ENCODE assay signal across 15 cellular contexts in genomic region chr3:31952205-31952604, GRCh38. TPM values are rescaled to one million over a fixed set of nuclear protein-coding genes. Genes with fewer than 3 reads are reported as not detected.
DNase-seq lines count a peak whose midpoint lies in the region; ATAC-seq, FAIRE-seq and TF ChIP-seq lines count a peak whose summit lies in the region.
"Had no signal": no experiment of that assay in that cellular context is flagged by ENCODE, and none has a peak within 500 bp of the region (broad histone marks: within the 10 kb centered on the region; RNA-seq: fewer than 3 reads in every experiment).

No MANE protein-coding gene starts in this region.

- peaks cover 8% of the 10 kb centered on the region for H3K4me1 ChIP-seq in GM12878 (ENCODE audit: control insufficient read depth, insufficient read depth, low read length)
- peaks cover 0 to 9% (median under 1%) of the 10 kb centered on the region in 4 donors for H3K4me1 ChIP-seq in tibial artery
- H3K4me1 ChIP-seq: HAP-1, upper lobe of right lung had no signal

- no peak for DNase-seq in GM12878 (ENCODE audit: low read depth, low spot score)
- DNase-seq in stimulated activated CD4-positive, alpha-beta T cell treated with anti-CD3 and anti-CD28 coated beads, Interleukin-2, amount 100 ng/mL, for 24 hours, result no peak
- no peak for DNase-seq in SKM-1 treated with dmso at 0.1 percent for 144 hours (lab: John Stamatoyannopoulos, UW; ENCODE audit: unreplicated experiment)
- DNase-seq in DMS79 (lab: John Stamatoyannopoulos, UW), result no peak
- DNase-seq in tibial artery, result no peak
- DNase-seq: activated CD4-positive, alpha-beta T cell treated with anti-CD3 and anti-CD28 coated beads, Interleukin-2, amount 50 U/mL, for 1 hour; effector CD8-positive, alpha-beta T cell; MV-4-11; stimulated activated CD4-positive, alpha-beta T cell treated with anti-CD3 and anti-CD28 coated beads, Interleukin-2, amount 100 ng/mL, for 48 hours; upper lobe of right lung had no signal

- H3K4me3 ChIP-seq in GM12878 (no peak overlapping the region), tibial artery (no peak overlapping the region)
- H3K4me3 ChIP-seq: HAP-1, upper lobe of right lung had no signal

- TF ChIP-seq CTCF in GM12878 (IDR thresholded peaks at IDR 0.05 in 2 of 3, conservative IDR thresholded peaks at IDR 0.05 in 1 of 3; ENCODE audit: control insufficient read depth in 2 of 3, extremely low read depth in 1 of 3, insufficient read depth in 1 of 3, low read depth in 3 of 3, low read length in 3 of 3), result no peak
- TF ChIP-seq CTCF in tibial artery (IDR thresholded peaks at IDR 0.05), result no peak

- H3K36me3 ChIP-seq in GM12878 (ENCODE audit: control insufficient read depth in 2 of 2, insufficient read depth in 2 of 2, low read length in 1 of 2) (no peaks in the 10 kb centered on the region), tibial artery (peaks cover 0 to 3% (median 0%) of the 10 kb centered on the region in 3 donors)
- H3K36me3 ChIP-seq: HAP-1, upper lobe of right lung had no signal

- in situ Hi-C loops in GM12878 (cut with MboI), result no loop called here

- POLR2A ChIA-PET in GM12878 (lab: Charles Lee), result no interaction called here

- H4K20me1 ChIP-seq in GM12878 (ENCODE audit: control insufficient read depth, insufficient read depth), result no peaks in the 10 kb centered on the region; the same call in 1 of the 2 replicates

- H3K4me2 ChIP-seq in GM12878 (ENCODE audit: control insufficient read depth, insufficient read depth), result peak overlapping the region; percentile 13; the same call in 1 of the 2 replicates

- no peak for TF ChIP-seq RAD21 in GM12878 (IDR thresholded peaks at IDR 0.05; ENCODE audit: insufficient read depth, low read depth, low read length)

- ATAC-seq in GM18520 (IDR thresholded peaks at IDR 0.05; ENCODE audit: unreplicated experiment) (peak; percentile 62), GM21447 (IDR thresholded peaks at IDR 0.05; ENCODE audit: unreplicated experiment) (peak; percentile 85), HG03097 (IDR thresholded peaks at IDR 0.05; ENCODE audit: low FRiP score, unreplicated experiment) (peak; percentile 80), GM12878 (peak; percentile 74)
- ATAC-seq: upper lobe of right lung had no signal

- H3K27me3 ChIP-seq in GM12878 (replicated peaks in 1 of 2; ENCODE audit: control insufficient read depth in 2 of 2, insufficient read depth in 2 of 2, low read length in 1 of 2) (peaks cover 0 to 5% of the 10 kb centered on the region in 2 experiments; a peak in 2 of 4 replicates), tibial artery (no peaks in the 10 kb centered on the region)
- H3K27me3 ChIP-seq: upper lobe of right lung had no signal

- FAIRE-seq in GM12878 (lab: Jason Lieb, UNC), result no peak

- peaks cover 5% of the 10 kb centered on the region; the same call in 2 of the 3 replicates for H3K9me3 ChIP-seq in GM12878 (replicated peaks; ENCODE audit: control insufficient read depth, insufficient read depth, low read length)
- H3K9me3 ChIP-seq in tibial artery, result peaks cover 0 to 12% (median 9%) of the 10 kb centered on the region in 3 donors
- H3K9me3 ChIP-seq: upper lobe of right lung had no signal

- H3K27ac ChIP-seq in GM12878 (ENCODE audit: control insufficient read depth, insufficient read depth) (no peak overlapping the region), tibial artery (no peak overlapping the region)
- H3K27ac ChIP-seq: RWPE1, upper lobe of right lung had no signal

- no peak overlapping the region for H3K9ac ChIP-seq in GM12878 (ENCODE audit: control insufficient read depth, insufficient read depth, low read length)

- H3K79me2 ChIP-seq in GM12878 (ENCODE audit: control insufficient read depth, insufficient read depth, low read length), result no peaks in the 10 kb centered on the region

- WGBS in GM12878 (ENCODE audit: insufficient coverage, insufficient replicate concordance, low lambda C conversion rate, missing lambda C conversion rate), result 3% methylated on average over 4 of the region's 4 CpGs

- H2AFZ ChIP-seq in GM12878 (ENCODE audit: control insufficient read depth, low read depth, low read length), result no peak overlapping the region

- RAD21 ChIA-PET in GM12878 (lab: Charles Lee; ENCODE audit: unreplicated experiment), result interaction anchor here (0.8 kb wide), 1 partner anchor 9 kb away, joined by 3 read pairs; no protein-coding TSS in a partner anchor

- SMC1A ChIA-PET in GM12878 (lab: Charles Lee; ENCODE audit: uncharacterized antibody, unreplicated experiment), result interaction anchor here (1.4 to 1.5 kb wide), 2 partner anchors 9 to 79 kb away, joined by 3 to 6 read pairs; no protein-coding TSS in a partner anchor

- intact Hi-C loops in GM12878 (cut with micrococcal nuclease; ENCODE audit: unreplicated experiment) (no loop called here), tibial artery (cut with DNase I; ENCODE audit: low total_unique reads) (no loop called here)

- no TSS peak for BruUV-seq in GM12878 (replicated peaks; lab: Mats Ljungman, UMichigan)

- CTCF ChIA-PET in GM12878 (lab: Yijun Ruan, JAX), result no interaction called here

- no peak for TF ChIP-seq EP300 in GM12878 (IDR thresholded peaks at IDR 0.05; ENCODE audit: borderline replicate concordance in 1 of 2, control insufficient read depth in 1 of 2, low read depth in 2 of 2, low read length in 2 of 2)

- no peak for TF ChIP-seq POLR2A in GM12878 (IDR thresholded peaks at IDR 0.05; ENCODE audit: low read depth, low read length)

TF ChIP-seq in GM12878, 131 proteins besides CTCF, POLR2A, EP300 and RAD21 (continues in another document):
- TF ChIP-seq MEF2B (IDR thresholded peaks at IDR 0.05; ENCODE audit: partially characterized antibody, poor library complexity, severe bottlenecking) (no peak), KDM1A (IDR thresholded peaks at IDR 0.05; ENCODE audit: borderline replicate concordance) (no peak), SPI1 (IDR thresholded peaks at IDR 0.05; ENCODE audit: borderline replicate concordance, insufficient read depth, low read depth, low read length) (peak; percentile 81; the same call in 1 of the 2 replicates), IRF4 (IDR thresholded peaks at IDR 0.05; ENCODE audit: low read depth, low read length) (0 out of 2 replicates have a peak, but pooled peaks have one; percentile 11), IKZF2 (IDR thresholded peaks at IDR 0.05) (peak in 1 of 2 experiments; percentile 26; a peak in 1 of 4 replicates), HDAC2 (IDR thresholded peaks at IDR 0.05) (no peak), NFIC (IDR thresholded peaks at IDR 0.05; ENCODE audit: low read depth, low read length) (peak; percentile 20; the same call in 1 of the 2 replicates), PAX5 (IDR thresholded peaks at IDR 0.05; ENCODE audit: borderline replicate concordance, low read depth, low read length) (peak; percentile 90; the same call in 1 of the 2 replicates), RUNX3 (IDR thresholded peaks at IDR 0.05; ENCODE audit: low read length) (peak; percentile 39; the same call in 1 of the 2 replicates), KAT2A (conservative IDR thresholded peaks at IDR 0.05; ENCODE audit: control insufficient read depth, low read depth, low read length) (no peak), ATF2 (IDR thresholded peaks at IDR 0.05; ENCODE audit: low read length) (peak; percentile 52; the same call in 1 of the 2 replicates)

RNA-seq across cellular contexts. Expression of gene OSBPL10, which starts 28.9 kb away (rescaled TPM):
- total RNA-seq in GM12878 (2013; cell fraction: nucleolus; rRNA removed), result not detected in 2 replicates
- total RNA-seq in GM12878 (2014; rRNA removed) (not detected in 2 replicates), GM12878 (2014; rRNA removed; fragmentation: Illumina TruSeq; extraction: Trizol) (not detected in 2 replicates), GM12878 (2021) (0.03 and 0.24 TPM in 2 replicates)
- polyA plus RNA-seq in GM12878 (2011; ENCODE audit: low read depth), result 0.22 TPM
- polyA plus RNA-seq in GM12878 (2011; rRNA removed) (not detected in 2 replicates), GM12878 (2014; fragmentation: Illumina TruSeq; extraction: Trizol) (not detected in 2 replicates), GM12878 (2014; fragmentation: Nextera tagmentation; extraction: Ambion mirVana) (under 1 TPM; 0.03 to 0.15 TPM), GM12878 (2014; rRNA removed) (0.03 TPM in 1 of 2 replicates, not detected in the other), GM12878 (2016; fragmentation: Nextera tagmentation; extraction: Ambion mirVana) (under 1 TPM; 0.09 to 0.25 TPM)
- polyA plus RNA-seq in GM12878 (2011; cell fraction: cytosol; rRNA removed), result not detected in 2 replicates
- polyA plus RNA-seq in GM12878 (2011; cell fraction: nucleus; rRNA removed), result not detected in 2 replicates
- 0.10 and 0.35 TPM in 2 replicates for polyA plus RNA-seq in GM12878 (2012)
- polyA minus RNA-seq in GM12878 (2011; rRNA and poly(A)+ RNA removed), result not detected in 2 replicates
- polyA minus RNA-seq in GM12878 (2011; cell fraction: cytosol; rRNA and poly(A)+ RNA removed), result 1.9 TPM in 1 of 2 replicates, not detected in the other
- 0.96 TPM in 1 of 2 replicates, not detected in the other for polyA minus RNA-seq in GM12878 (2011; cell fraction: nucleus; rRNA and poly(A)+ RNA removed)

RNA-seq across cellular contexts. Expression of gene ZNF860, which starts 29.3 kb away (rescaled TPM):
- total RNA-seq in GM12878 (2013; cell fraction: nucleolus; rRNA removed), result not detected in 2 replicates
- not detected in 2 replicates for total RNA-seq in GM12878 (2014; rRNA removed)
- not detected in 2 replicates for total RNA-seq in GM12878 (2014; rRNA removed; fragmentation: Illumina TruSeq; extraction: Trizol)
- total RNA-seq in GM12878 (2021), result not detected in 2 replicates
- polyA plus RNA-seq in GM12878 (2011; ENCODE audit: low read depth), result not detected
- polyA plus RNA-seq in GM12878 (2011; rRNA removed), result not detected in 2 replicates
- polyA plus RNA-seq in GM12878 (2011; cell fraction: cytosol; rRNA removed), result not detected in 2 replicates
- polyA plus RNA-seq in GM12878 (2011; cell fraction: nucleus; rRNA removed), result not detected in 2 replicates
- not detected in 2 replicates for polyA plus RNA-seq in GM12878 (2012)
- polyA plus RNA-seq in GM12878 (2014; fragmentation: Illumina TruSeq; extraction: Trizol), result not detected in 2 replicates
- not detected for polyA plus RNA-seq in GM12878 (2014; fragmentation: Nextera tagmentation; extraction: Ambion mirVana)
- polyA plus RNA-seq in GM12878 (2014; rRNA removed), result not detected in 2 replicates
- not detected for polyA plus RNA-seq in GM12878 (2016; fragmentation: Nextera tagmentation; extraction: Ambion mirVana)
- polyA minus RNA-seq in GM12878 (2011; rRNA and poly(A)+ RNA removed), result not detected in 2 replicates
- polyA minus RNA-seq in GM12878 (2011; cell fraction: cytosol; rRNA and poly(A)+ RNA removed), result not detected in 2 replicates
- not detected in 2 replicates for polyA minus RNA-seq in GM12878 (2011; cell fraction: nucleus; rRNA and poly(A)+ RNA removed)
